In genomic region chr20:51542894-51543788, GRCh38 we compare ENCODE assay signal across 8 cellular contexts. TPM values are rescaled to one million over a fixed set of nuclear protein-coding genes. Genes with fewer than 3 reads are reported as not detected.
A peak's percentile ranks its signal among the peaks of the same experiment; 100 is the strongest.
DNase-seq lines count a peak whose midpoint lies in the region; ATAC-seq and TF ChIP-seq lines count a peak whose summit lies in the region.

No MANE protein-coding gene starts in this region.

- no peaks in the 10 kb centered on the region for H3K36me3 ChIP-seq in uterus

- peak overlapping the region; percentile 59 for H3K27ac Mint-ChIP-seq in activated naive CD4-positive, alpha-beta T cell treated with anti-CD3 and anti-CD28 coated beads, Interleukin-2, amount 50 U/mL, for 24 hours
- H3K27ac Mint-ChIP-seq in memory B cell: peak overlapping the region; percentile 56

- peak overlapping the region; percentile 77 for H3K4me3 Mint-ChIP-seq in activated naive CD4-positive, alpha-beta T cell treated with anti-CD3 and anti-CD28 coated beads, Interleukin-2, amount 50 U/mL, for 24 hours
- peak overlapping the region; percentile 85 for H3K4me3 Mint-ChIP-seq in memory B cell

- intact Hi-C loops in uterus (cut with DNase I; ENCODE audit: low total_unique reads): no loop called here

- H3K27ac ChIP-seq in uterus: peak overlapping the region; percentile 22 to 60

- TF ChIP-seq POLR2A in uterus (IDR thresholded peaks at IDR 0.05): no peak

- H3K4me3 ChIP-seq in astrocyte of the spinal cord (ENCODE audit: low read depth, low read length) (peak overlapping the region; percentile 16), uterus (peak overlapping the region in 1 of 2 donors; percentile 8)

- TF ChIP-seq CTCF in astrocyte of the spinal cord (IDR thresholded peaks at IDR 0.05; ENCODE audit: low read depth, low read length) (no peak), uterus (IDR thresholded peaks at IDR 0.05) (no peak)

- no peaks in the 10 kb centered on the region for H3K27me3 ChIP-seq in uterus

- in situ Hi-C loops in astrocyte of the spinal cord (cut with HindIII; ENCODE audit: low sequenced_read_pairs): no loop called here

- peaks cover 43% of the 10 kb centered on the region for H3K4me1 Mint-ChIP-seq in activated naive CD4-positive, alpha-beta T cell treated with anti-CD3 and anti-CD28 coated beads, Interleukin-2, amount 50 U/mL, for 24 hours
- peaks cover 38% of the 10 kb centered on the region for H3K4me1 Mint-ChIP-seq in memory B cell

- no peak for ATAC-seq in memory B cell (ENCODE audit: low read depth)

- H3K4me1 ChIP-seq in uterus: no peaks in the 10 kb centered on the region

- H3K9me3 Mint-ChIP-seq in activated naive CD4-positive, alpha-beta T cell treated with anti-CD3 and anti-CD28 coated beads, Interleukin-2, amount 50 U/mL, for 24 hours: no peaks in the 10 kb centered on the region
- H3K9me3 Mint-ChIP-seq in memory B cell: peaks cover 2% of the 10 kb centered on the region

- no peaks in the 10 kb centered on the region for H3K27me3 Mint-ChIP-seq in activated naive CD4-positive, alpha-beta T cell treated with anti-CD3 and anti-CD28 coated beads, Interleukin-2, amount 50 U/mL, for 24 hours
- H3K27me3 Mint-ChIP-seq in memory B cell: peaks cover 7% of the 10 kb centered on the region

- peaks cover 11% of the 10 kb centered on the region for H3K36me3 Mint-ChIP-seq in activated naive CD4-positive, alpha-beta T cell treated with anti-CD3 and anti-CD28 coated beads, Interleukin-2, amount 50 U/mL, for 24 hours
- peaks cover 7% of the 10 kb centered on the region for H3K36me3 Mint-ChIP-seq in memory B cell

- H3K9me3 ChIP-seq in uterus: no peaks in the 10 kb centered on the region

- no peak for DNase-seq in activated naive CD4-positive, alpha-beta T cell (lab: John Stamatoyannopoulos, UW)
- DNase-seq in astrocyte of the spinal cord (ENCODE audit: low read depth, low spot score) (no peak), memory B cell (ENCODE audit: low spot score in 2 of 2) (no peak), uterus (no peak), middle frontal gyrus (ENCODE audit: extremely low spot score, low spot score) (no peak), foreskin melanocyte (no peak)
- no peak for DNase-seq in activated CD4-positive, alpha-beta T cell treated with anti-CD3 and anti-CD28 coated beads, Interleukin-2, amount 50 U/mL, for 4 hours

RNA-seq across cellular contexts. Expression of gene NFATC2, which starts 0.6 kb away (rescaled TPM):
- total RNA-seq in uterus: 10 to 100 TPM in 3 of 4 donors, 1 to 10 TPM in 1; 5.7 to 36.4 (median 12.0) TPM
